Comparison of ENCODE assay signal across 15 cellular contexts in genomic region chr7:106068538-106068961, GRCh38. TPM values are rescaled to one million over a fixed set of nuclear protein-coding genes. Genes with fewer than 3 reads are reported as not detected.
DNase-seq lines count a peak whose midpoint lies in the region; ATAC-seq, FAIRE-seq and TF ChIP-seq lines count a peak whose summit lies in the region.
"Had no signal": no experiment of that assay in that cellular context is flagged by ENCODE, and none has a peak within 500 bp of the region (broad histone marks: within the 10 kb centered on the region; RNA-seq: fewer than 3 reads in every experiment).

No MANE protein-coding gene starts in this region.

- peak overlapping the region in 9 of 10 donors; percentile 7 to 86 (median 79) for H3K27ac Mint-ChIP-seq in naive thymus-derived CD8-positive, alpha-beta T cell
- H3K27ac Mint-ChIP-seq: activated T-helper 1 cell treated with anti-CD3 and anti-CD28 coated beads, Interleukin-12 subunit alpha, Interleukin-12 subunit beta, Interleukin-2, Interleukin-4 antibody, amounts not matched to agents 30 ng/mL and 10 ng/mL and 1 ng/mL, durations not matched to agents 14 hours and 24 hours and 36 hours; dendritic cell treated with granulocyte-macrophage colony-stimulating factor and Interleukin-4, amounts not matched to agents 40 ng/mL and 50 ng/mL, for 4 days had no signal

- TF ChIP-seq POLR2A in GM12878 (IDR thresholded peaks at IDR 0.05; ENCODE audit: low read depth, low read length) (no peak), GM18505 (IDR thresholded peaks at IDR 0.05; ENCODE audit: borderline replicate concordance, extremely low read depth, insufficient read depth, insufficient read length) (no peak)

- no peaks in the 10 kb centered on the region; the same call in 1 of the 2 replicates for H3K79me2 ChIP-seq in GM12878 (ENCODE audit: control insufficient read depth, insufficient read depth, low read length)

- no peaks in the 10 kb centered on the region for H3K27me3 ChIP-seq in GM12878 (replicated peaks in 1 of 2; ENCODE audit: control insufficient read depth in 2 of 2, insufficient read depth in 2 of 2, low read length in 1 of 2)
- no peaks in the 10 kb centered on the region for H3K27me3 ChIP-seq in HAP-1 (ENCODE audit: low read depth)
- H3K27me3 ChIP-seq: testis had no signal

- TF ChIP-seq EP300 in GM12878 (IDR thresholded peaks at IDR 0.05; ENCODE audit: borderline replicate concordance in 1 of 2, control insufficient read depth in 1 of 2, low read depth in 2 of 2, low read length in 2 of 2), result no peak

- H3K36me3 Mint-ChIP-seq in naive thymus-derived CD8-positive, alpha-beta T cell, result no peaks in the 10 kb centered on the region

- WGBS in GM12878 (ENCODE audit: insufficient coverage, insufficient replicate concordance, low lambda C conversion rate, missing lambda C conversion rate), result 90% methylated on average over 4 of the region's 4 CpGs

- no TSS peak for BruUV-seq in GM12878 (replicated peaks; lab: Mats Ljungman, UMichigan)

- peak; percentile 39 for DNase-seq in AG20443 (ENCODE audit: low spot score)
- peak; percentile 54 for DNase-seq in KBM-7
- no peak for DNase-seq in GM12878 (ENCODE audit: low read depth, low spot score)
- DNase-seq in naive thymus-derived CD8-positive, alpha-beta T cell, result no peak
- DNase-seq in T-helper 9 cell, result no peak
- no peak for DNase-seq in HAP-1 (ENCODE audit: low spot score in 2 of 2)
- DNase-seq in NCI-H510A treated with DMSO at 0.1 percent for 48 hours (lab: John Stamatoyannopoulos, UW), result no peak
- DNase-seq: activated CD4-positive, alpha-beta T cell treated with anti-CD3 and anti-CD28 coated beads, Interleukin-2, amount 50 U/mL, for 48 hours; DMS153; testis had no signal

- no peaks in the 10 kb centered on the region for H3K27me3 Mint-ChIP-seq in naive thymus-derived CD8-positive, alpha-beta T cell

- H2AFZ ChIP-seq in GM12878 (ENCODE audit: control insufficient read depth, low read depth, low read length), result no peak overlapping the region

- H3K27ac ChIP-seq in GM12878 (ENCODE audit: control insufficient read depth, insufficient read depth), result no peak overlapping the region
- H3K27ac ChIP-seq: testis had no signal

- peaks cover 28 to 67% (median 50%) of the 10 kb centered on the region in 4 donors for H3K4me1 Mint-ChIP-seq in naive thymus-derived CD8-positive, alpha-beta T cell

- no peaks in the 10 kb centered on the region for H4K20me1 ChIP-seq in GM12878 (ENCODE audit: control insufficient read depth, insufficient read depth)

- H3K4me1 ChIP-seq in GM12878 (ENCODE audit: control insufficient read depth, insufficient read depth, low read length) (peaks cover 53% of the 10 kb centered on the region), HAP-1 (peaks cover 9% of the 10 kb centered on the region; the same call in 1 of the 2 replicates)

- no peak overlapping the region for H3K9ac ChIP-seq in GM12878 (ENCODE audit: control insufficient read depth, insufficient read depth, low read length)

- ATAC-seq in GM12878, result no peak
- no peak for ATAC-seq in naive thymus-derived CD8-positive, alpha-beta T cell
- ATAC-seq in GM18505 (IDR thresholded peaks at IDR 0.05; ENCODE audit: unreplicated experiment), result no peak

- RAD21 ChIA-PET in GM12878 (lab: Charles Lee; ENCODE audit: unreplicated experiment), result interaction anchor here (1.5 kb wide), 1 partner anchor 43 kb away, joined by 5 read pairs; the partner anchor contains the start of gene SYPL1

- SMC1A ChIA-PET in GM12878 (lab: Charles Lee; ENCODE audit: uncharacterized antibody, unreplicated experiment), result interaction anchor here (0.6 to 7.0 kb wide), 8 partner anchors 9 to 972 kb away, joined by 3 to 78 read pairs (median 4); partner anchors contain the start of gene SYPL1

- no peak for FAIRE-seq in GM12878 (lab: Jason Lieb, UNC)
- FAIRE-seq: astrocyte, RCC 7860 had no signal

- intact Hi-C loops in GM12878 (cut with micrococcal nuclease; ENCODE audit: unreplicated experiment), result no loop called here

- no peaks in the 10 kb centered on the region for H3K9me3 Mint-ChIP-seq in naive thymus-derived CD8-positive, alpha-beta T cell
- H3K9me3 Mint-ChIP-seq: activated T-helper 1 cell treated with anti-CD3 and anti-CD28 coated beads, Interleukin-12 subunit alpha, Interleukin-12 subunit beta, Interleukin-2, Interleukin-4 antibody, amounts not matched to agents 30 ng/mL and 10 ng/mL and 1 ng/mL, durations not matched to agents 14 hours and 24 hours and 36 hours; dendritic cell treated with granulocyte-macrophage colony-stimulating factor and Interleukin-4, amounts not matched to agents 40 ng/mL and 50 ng/mL, for 4 days had no signal

- in situ Hi-C loops in KBM-7 (cut with MboI; ENCODE audit: low pct_unique_long_range_greater_than_20kb, low sequenced_read_pairs), result no loop called here
- in situ Hi-C loops in GM12878 (cut with MboI), result no loop called here
- in situ Hi-C loops in HAP-1 (cut with MboI; ENCODE audit: low sequenced_read_pairs), result loop anchor here (25.0 kb wide), 1 partner anchor 394 kb away; no protein-coding TSS in a partner anchor

- TF ChIP-seq CTCF in GM12878 (IDR thresholded peaks at IDR 0.05 in 2 of 3, conservative IDR thresholded peaks at IDR 0.05 in 1 of 3; ENCODE audit: control insufficient read depth in 2 of 3, extremely low read depth in 1 of 3, insufficient read depth in 1 of 3, low read depth in 3 of 3, low read length in 3 of 3), result no peak

- H3K9me3 ChIP-seq in GM12878 (replicated peaks; ENCODE audit: control insufficient read depth, insufficient read depth, low read length) (no peaks in the 10 kb centered on the region), HAP-1 (no peaks in the 10 kb centered on the region)
- H3K9me3 ChIP-seq: testis had no signal

- no peaks in the 10 kb centered on the region for H3K36me3 ChIP-seq in GM12878 (ENCODE audit: control insufficient read depth in 2 of 2, insufficient read depth in 2 of 2, low read length in 1 of 2)
- H3K36me3 ChIP-seq in HAP-1 (replicated peaks), result no peaks in the 10 kb centered on the region

- CTCF ChIA-PET in GM12878 (lab: Yijun Ruan, JAX), result interaction anchor here (0.6 to 2.0 kb wide), 2 partner anchors 10 to 1142 kb away, joined by 3 to 12 read pairs; no protein-coding TSS in a partner anchor

- no peak for TF ChIP-seq RAD21 in GM12878 (IDR thresholded peaks at IDR 0.05; ENCODE audit: insufficient read depth, low read depth, low read length)

- POLR2A ChIA-PET in GM12878 (lab: Charles Lee), result interaction anchor here (0.7 to 1.9 kb wide), 2 partner anchors 10 to 23 kb away, joined by 3 to 7 read pairs; no protein-coding TSS in a partner anchor
- POLR2A ChIA-PET in naive thymus-derived CD8-positive, alpha-beta T cell (lab: Charles Lee), result no interaction called here

- H3K4me3 ChIP-seq in GM12878, result no peak overlapping the region
- H3K4me3 ChIP-seq in HAP-1, result no peak overlapping the region
- H3K4me3 ChIP-seq: testis had no signal

- H3K4me3 Mint-ChIP-seq in naive thymus-derived CD8-positive, alpha-beta T cell, result no peak overlapping the region
- H3K4me3 Mint-ChIP-seq: activated T-helper 1 cell treated with anti-CD3 and anti-CD28 coated beads, Interleukin-12 subunit alpha, Interleukin-12 subunit beta, Interleukin-2, Interleukin-4 antibody, amounts not matched to agents 30 ng/mL and 10 ng/mL and 1 ng/mL, durations not matched to agents 14 hours and 24 hours and 36 hours; dendritic cell treated with granulocyte-macrophage colony-stimulating factor and Interleukin-4, amounts not matched to agents 40 ng/mL and 50 ng/mL, for 4 days had no signal

- H3K4me2 ChIP-seq in GM12878 (ENCODE audit: control insufficient read depth, insufficient read depth), result no peak overlapping the region

TF ChIP-seq in GM12878, 131 proteins besides CTCF, POLR2A, EP300 and RAD21:
- 0 out of 2 replicates have a peak, but pooled peaks have one; percentile 23 for TF ChIP-seq PKNOX1 (IDR thresholded peaks at IDR 0.05)
- no peak for TF ChIP-seq TBL1XR1 (IDR thresholded peaks at IDR 0.05; ENCODE audit: low read depth, low read length)

RNA-seq across cellular contexts. Expression of gene SYPL1, which starts 43.6 kb away (rescaled TPM):
- 43.4 and 44.9 TPM in 2 replicates for total RNA-seq in GM12878 (2013; cell fraction: nucleolus; rRNA removed)
- total RNA-seq in GM12878 (2014; rRNA removed) (34.5 and 41.2 TPM in 2 replicates), GM12878 (2014; rRNA removed; fragmentation: Illumina TruSeq; extraction: Trizol) (43.5 and 44.3 TPM in 2 replicates), GM12878 (2021) (63.5 and 69.1 TPM in 2 replicates)
- polyA plus RNA-seq in GM12878 (2011; ENCODE audit: low read depth), result 23.9 TPM
- polyA plus RNA-seq in GM12878 (2011; rRNA removed) (97.0 and 138 TPM in 2 replicates), GM12878 (2014; fragmentation: Illumina TruSeq; extraction: Trizol) (78.4 and 104 TPM in 2 replicates), GM12878 (2014; fragmentation: Nextera tagmentation; extraction: Ambion mirVana) (100 to 1,000 TPM; 109 to 177 TPM), GM12878 (2014; rRNA removed) (46.1 and 56.9 TPM in 2 replicates), GM12878 (2016; fragmentation: Nextera tagmentation; extraction: Ambion mirVana) (100 to 1,000 TPM in 1 of 2 experiments, 10 to 100 TPM in 1; 96.2 to 103 TPM)
- 50.4 and 71.4 TPM in 2 replicates for polyA plus RNA-seq in GM12878 (2011; cell fraction: cytosol; rRNA removed)
- polyA plus RNA-seq in GM12878 (2011; cell fraction: nucleus; rRNA removed), result 22.1 and 24.2 TPM in 2 replicates
- polyA plus RNA-seq in GM12878 (2012), result 46.9 and 54.4 TPM in 2 replicates
- polyA minus RNA-seq in GM12878 (2011; rRNA and poly(A)+ RNA removed), result 105 and 152 TPM in 2 replicates
- polyA minus RNA-seq in GM12878 (2011; cell fraction: cytosol; rRNA and poly(A)+ RNA removed), result 36.2 and 36.9 TPM in 2 replicates
- polyA minus RNA-seq in GM12878 (2011; cell fraction: nucleus; rRNA and poly(A)+ RNA removed), result 22.6 and 37.8 TPM in 2 replicates
- 10 to 100 TPM; 56.8 to 58.4 TPM for total RNA-seq in naive thymus-derived CD8-positive, alpha-beta T cell
- polyA plus RNA-seq in naive thymus-derived CD8-positive, alpha-beta T cell, result 10 to 100 TPM; 67.5 to 78.4 (median 68.8) TPM

Comparison
In these comparisons a context has a peak if more than half of its experiments do, and no peak if none do; other contexts are left out.
1. DNase-seq: peak in AG20443 (single experiment) and KBM-7 (single experiment); none in GM12878 (single experiment), naive thymus-derived CD8-positive, alpha-beta T cell (0 of 10), T-helper 9 cell (single experiment), HAP-1 (0 of 2) and NCI-H510A treated with DMSO at 0.1 percent for 48 hours (single experiment).